In the genomic region with DNA sequence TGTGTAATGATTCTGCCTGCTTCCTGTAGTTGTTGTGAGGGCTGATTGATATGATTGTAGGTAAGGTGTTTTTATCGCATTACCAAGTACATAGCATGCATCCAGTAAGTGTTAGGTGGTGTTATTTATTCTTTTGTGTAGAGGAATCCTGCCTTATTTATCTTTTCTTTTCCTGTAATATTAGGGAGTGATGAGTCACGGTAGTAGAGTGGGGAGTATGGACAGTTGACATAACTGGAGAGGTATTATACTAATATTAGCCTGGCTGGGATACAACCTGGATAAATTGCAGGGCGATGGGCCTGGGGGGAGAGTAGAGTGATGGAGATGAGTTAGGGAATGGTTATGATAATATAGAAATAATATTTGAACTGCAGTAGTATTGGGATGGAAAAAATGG, we compare ENCODE assay signal across 22 cellular contexts. TPM values are rescaled to one million over a fixed set of nuclear protein-coding genes. Genes with fewer than 3 reads are reported as not detected.
DNase-seq lines count a peak whose midpoint lies in the region; ATAC-seq, FAIRE-seq and TF ChIP-seq lines count a peak whose summit lies in the region.
"Had no signal": no experiment of that assay in that cellular context is flagged by ENCODE, and none has a peak within 500 bp of the region (broad histone marks: within the 10 kb centered on the region; RNA-seq: fewer than 3 reads in every experiment).

No MANE protein-coding gene starts in this region.

- no peaks in the 10 kb centered on the region for H3K27me3 ChIP-seq in RWPE2 (ENCODE audit: insufficient read depth, poor library complexity, severe bottlenecking)
- H3K27me3 ChIP-seq in foreskin keratinocyte = peaks cover 29% of the 10 kb centered on the region
- H3K27me3 ChIP-seq: BLaER1 had no signal

- peak; percentile 51; the same call in 2 of the 3 replicates for ATAC-seq in RWPE2 (ENCODE audit: low read depth)
- ATAC-seq in foreskin keratinocyte = peak; percentile 24
- ATAC-seq in HG02852 (IDR thresholded peaks at IDR 0.05; ENCODE audit: unreplicated experiment) = no peak
- ATAC-seq in GM18870 (IDR thresholded peaks at IDR 0.05; ENCODE audit: unreplicated experiment) = no peak
- ATAC-seq: GM12878, K562 had no signal

- no peak for TF ChIP-seq CTCF in RWPE2 (IDR thresholded peaks at IDR 0.05; ENCODE audit: poor library complexity, severe bottlenecking)
- no peak for TF ChIP-seq CTCF in foreskin keratinocyte (conservative IDR thresholded peaks at IDR 0.05)

- no peak overlapping the region for H3K27ac ChIP-seq in RWPE2 (ENCODE audit: poor library complexity, severe bottlenecking)
- H3K27ac ChIP-seq in foreskin keratinocyte = no peak overlapping the region
- H3K27ac ChIP-seq: 22Rv1, BLaER1, HL-60 had no signal

- H3K4me3 ChIP-seq in RWPE2 (ENCODE audit: severe bottlenecking) = no peak overlapping the region
- H3K4me3 ChIP-seq: BLaER1, GM12878, HAP-1, K562 had no signal

- peak; percentile 93 for FAIRE-seq in urothelium cell line (lab: Jason Lieb, UNC)
- FAIRE-seq: GM12878, H1, K562 had no signal

- no peaks in the 10 kb centered on the region for H3K36me3 ChIP-seq in RWPE2 (ENCODE audit: low read depth)
- H3K36me3 ChIP-seq: BLaER1, HAP-1 had no signal

- peaks cover 4% of the 10 kb centered on the region for H3K4me1 ChIP-seq in RWPE2 (ENCODE audit: insufficient read depth, poor library complexity, severe bottlenecking)
- no peaks in the 10 kb centered on the region for H3K4me1 ChIP-seq in foreskin keratinocyte
- H3K4me1 ChIP-seq: BLaER1, HAP-1 had no signal

- DNase-seq in DMS53 (lab: John Stamatoyannopoulos, UW) = peak; percentile 35
- DNase-seq in DMS53 treated with DMSO at 0.1 percent for 48 hours (lab: John Stamatoyannopoulos, UW; ENCODE audit: unreplicated experiment) = no peak
- DNase-seq in RWPE2 (ENCODE audit: low spot score) = no peak
- no peak for DNase-seq in foreskin keratinocyte
- DNase-seq in urothelium cell line (ENCODE audit: low spot score) = no peak
- no peak for DNase-seq in cortex of kidney (lab: John Stamatoyannopoulos, UW)
- DNase-seq: CD4-positive, alpha-beta memory T cell; DMS153; DND-41; EL; IMR-90 had no signal

- no peaks in the 10 kb centered on the region for H3K9me3 ChIP-seq in RWPE2 (ENCODE audit: severe bottlenecking)
- H3K9me3 ChIP-seq: BLaER1, HAP-1 had no signal

RNA-seq across cellular contexts. Expression of a gene that starts 9.8 kb away (rescaled TPM):
- 0.58 and 0.63 TPM in 2 replicates for total RNA-seq in foreskin keratinocyte
- 0.24 and 0.35 TPM in 2 replicates for polyA plus RNA-seq in foreskin keratinocyte
- total RNA-seq: G401 had no signal
- polyA plus RNA-seq: CD14-positive monocyte; CD4-positive, alpha-beta memory T cell; K562 had no signal

Comparison
In these comparisons a context has a peak if more than half of its experiments do, and no peak if none do; other contexts are left out.
1. ATAC-seq: peak in RWPE2 (single experiment) and foreskin keratinocyte (single experiment); none in HG02852 (single experiment) and GM18870 (single experiment).